ENCODE assay signal across 15 cellular contexts in genomic region chr15:88246081-88246480, GRCh38. TPM values are rescaled to one million over a fixed set of nuclear protein-coding genes. Genes with fewer than 3 reads are reported as not detected.
"Had no signal": no experiment of that assay in that cellular context is flagged by ENCODE, and none has a peak within 500 bp of the region (broad histone marks: within the 10 kb centered on the region; RNA-seq: fewer than 3 reads in every experiment).

No MANE protein-coding gene starts in this region.

- H3K27ac ChIP-seq: esophagus squamous epithelium, gastrocnemius medialis, heart right ventricle, pancreas, right lobe of liver, uterus, WERI-Rb-1 had no signal

- H3K4me1 ChIP-seq: pancreas had no signal

- H3K4me3 Mint-ChIP-seq: activated CD8-positive, alpha-beta T cell treated with anti-CD3 and anti-CD28 coated beads, Interleukin-2, amount 10 ng/mL, durations not matched to agents 7 days and 5 days; activated naive CD4-positive, alpha-beta T cell treated with anti-CD3 and anti-CD28 coated beads, Interleukin-2, amount 50 U/mL, for 24 hours; activated T-helper 1 cell treated with anti-CD3 and anti-CD28 coated beads, Interleukin-12 subunit alpha, Interleukin-12 subunit beta, Interleukin-2, Interleukin-4 antibody, amounts not matched to agents 30 ng/mL and 10 ng/mL and 1 ng/mL, durations not matched to agents 14 hours and 24 hours and 36 hours; memory B cell; natural killer cell treated with Interleukin-12 subunit alpha and Interleukin-12 subunit beta and Interleukin-15 and Interleukin-18, amount 100 ng/mL, for 72 hours; stimulated activated naive B cell treated with anti-CD40 and anti-IgM and Interleukin-4, amounts not matched to agents 10 μg/mL and 1 μg/mL and 100 μg/mL, for 72 hours; T-helper 2 cell treated with Interferon-gamma antibody and Interleukin-4, amounts not matched to agents 5 μg/mL and 100 μg/mL, for 36 hours had no signal

- DNase-seq: esophagus squamous epithelium had no signal

- H3K4me3 ChIP-seq: gastrocnemius medialis, pancreas, right lobe of liver, uterus had no signal

- H3K9me3 ChIP-seq: esophagus squamous epithelium, gastrocnemius medialis, heart right ventricle, pancreas, right lobe of liver, uterus had no signal

- H3K27me3 ChIP-seq: gastrocnemius medialis, right lobe of liver, uterus had no signal

- H3K36me3 Mint-ChIP-seq: activated naive CD4-positive, alpha-beta T cell treated with anti-CD3 and anti-CD28 coated beads, Interleukin-2, amount 50 U/mL, for 24 hours; memory B cell; natural killer cell treated with Interleukin-12 subunit alpha and Interleukin-12 subunit beta and Interleukin-15 and Interleukin-18, amount 100 ng/mL, for 72 hours; stimulated activated naive B cell treated with anti-CD40 and anti-IgM and Interleukin-4, amounts not matched to agents 10 μg/mL and 1 μg/mL and 100 μg/mL, for 72 hours had no signal

- H3K4me1 Mint-ChIP-seq: memory B cell had no signal

- H3K36me3 ChIP-seq: esophagus squamous epithelium, gastrocnemius medialis, heart right ventricle, pancreas, right lobe of liver, uterus, WERI-Rb-1 had no signal

- H3K9me3 Mint-ChIP-seq: activated naive CD4-positive, alpha-beta T cell treated with anti-CD3 and anti-CD28 coated beads, Interleukin-2, amount 50 U/mL, for 24 hours; activated T-helper 1 cell treated with anti-CD3 and anti-CD28 coated beads, Interleukin-12 subunit alpha, Interleukin-12 subunit beta, Interleukin-2, Interleukin-4 antibody, amounts not matched to agents 30 ng/mL and 10 ng/mL and 1 ng/mL, durations not matched to agents 14 hours and 24 hours and 36 hours; memory B cell; natural killer cell treated with Interleukin-12 subunit alpha and Interleukin-12 subunit beta and Interleukin-15 and Interleukin-18, amount 100 ng/mL, for 72 hours; stimulated activated naive B cell treated with anti-CD40 and anti-IgM and Interleukin-4, amounts not matched to agents 10 μg/mL and 1 μg/mL and 100 μg/mL, for 72 hours; T-helper 2 cell treated with Interferon-gamma antibody and Interleukin-4, amounts not matched to agents 5 μg/mL and 100 μg/mL, for 36 hours had no signal

- H3K27ac Mint-ChIP-seq: activated CD8-positive, alpha-beta T cell treated with anti-CD3 and anti-CD28 coated beads, Interleukin-2, amount 10 ng/mL, durations not matched to agents 7 days and 5 days; activated naive CD4-positive, alpha-beta T cell treated with anti-CD3 and anti-CD28 coated beads, Interleukin-2, amount 50 U/mL, for 24 hours; activated T-helper 1 cell treated with anti-CD3 and anti-CD28 coated beads, Interleukin-12 subunit alpha, Interleukin-12 subunit beta, Interleukin-2, Interleukin-4 antibody, amounts not matched to agents 30 ng/mL and 10 ng/mL and 1 ng/mL, durations not matched to agents 14 hours and 24 hours and 36 hours; memory B cell; natural killer cell treated with Interleukin-12 subunit alpha and Interleukin-12 subunit beta and Interleukin-15 and Interleukin-18, amount 100 ng/mL, for 72 hours; stimulated activated naive B cell treated with anti-CD40 and anti-IgM and Interleukin-4, amounts not matched to agents 10 μg/mL and 1 μg/mL and 100 μg/mL, for 72 hours; T-helper 2 cell treated with Interferon-gamma antibody and Interleukin-4, amounts not matched to agents 5 μg/mL and 100 μg/mL, for 36 hours had no signal

RNA-seq across cellular contexts. Expression of gene NTRK3, which starts 10.5 kb away (rescaled TPM):
- total RNA-seq: activated CD8-positive, alpha-beta T cell treated with anti-CD3 and anti-CD28 coated beads, Interleukin-2, amount 10 ng/mL, durations not matched to agents 7 days and 5 days; pulmonary artery endothelial cell had no signal
